Comparison of ENCODE assay signal across 9 cellular contexts in the genomic region with DNA sequence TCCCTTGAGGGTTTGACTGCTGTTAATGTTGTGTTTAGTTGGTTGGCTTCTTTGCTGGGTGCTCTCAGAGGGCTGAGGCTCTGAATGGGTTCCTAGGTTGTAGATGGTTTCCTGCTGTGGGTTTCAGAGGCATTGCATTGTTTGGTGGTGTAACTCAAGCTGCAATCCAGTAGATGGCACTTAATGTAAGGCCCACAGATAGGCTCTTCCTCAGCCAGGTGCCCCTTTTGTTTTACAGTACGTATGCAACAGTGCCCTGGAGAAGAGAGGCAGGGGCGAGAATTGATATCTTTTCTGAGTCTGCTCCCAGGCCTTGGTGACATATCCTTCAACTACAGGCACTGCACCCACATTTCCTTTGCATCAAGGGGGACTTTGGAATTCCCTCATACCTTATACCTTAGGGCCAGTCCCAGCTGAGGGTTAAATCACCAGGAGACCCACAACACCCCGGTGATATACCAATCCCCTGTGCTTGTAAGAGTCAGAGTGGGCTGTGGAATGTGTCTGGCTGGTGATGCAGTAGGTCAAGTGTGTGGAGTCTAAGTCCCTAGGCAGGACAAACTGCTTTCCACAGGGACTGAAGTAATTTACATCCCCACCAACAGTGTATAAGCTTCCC. TPM values are rescaled to one million over a fixed set of nuclear protein-coding genes. Genes with fewer than 3 reads are reported as not detected.
DNase-seq lines count a peak whose midpoint lies in the region; ATAC-seq and TF ChIP-seq lines count a peak whose summit lies in the region.
"Had no signal": no experiment of that assay in that cellular context is flagged by ENCODE, and none has a peak within 500 bp of the region (broad histone marks: within the 10 kb centered on the region; RNA-seq: fewer than 3 reads in every experiment).

No MANE protein-coding gene starts in this region.

- H3K79me2 ChIP-seq in OCI-LY7 (ENCODE audit: insufficient read depth, low read depth, low read length), result no peaks in the 10 kb centered on the region

- no peak overlapping the region for H3K4me2 ChIP-seq in OCI-LY7 (ENCODE audit: low read length)

- no peaks in the 10 kb centered on the region for H3K4me1 Mint-ChIP-seq in type B pancreatic cell (ENCODE audit: unreplicated experiment)

- H3K9me2 ChIP-seq in OCI-LY7 (ENCODE audit: insufficient read depth, low read length), result no peaks in the 10 kb centered on the region

- H3K36me3 ChIP-seq in OCI-LY7 (ENCODE audit: insufficient read depth, low read length), result no peaks in the 10 kb centered on the region
- H3K36me3 ChIP-seq in kidney epithelial cell (ENCODE audit: control insufficient read depth, insufficient read depth, low read length), result no peaks in the 10 kb centered on the region
- no peaks in the 10 kb centered on the region for H3K36me3 ChIP-seq in effector memory CD4-positive, alpha-beta T cell (ENCODE audit: control insufficient read depth, insufficient read depth, low read length)

- no peaks in the 10 kb centered on the region for H3K9me3 Mint-ChIP-seq in type B pancreatic cell

- H3K9me3 ChIP-seq in OCI-LY7 (ENCODE audit: low read length), result no peaks in the 10 kb centered on the region
- H3K9me3 ChIP-seq in effector memory CD4-positive, alpha-beta T cell (ENCODE audit: control insufficient read depth, low read length), result no peaks in the 10 kb centered on the region

- intact Hi-C loops in OCI-LY7 (cut with micrococcal nuclease; ENCODE audit: unreplicated experiment), result no loop called here

- DNase-seq in GM10266 (ENCODE audit: extremely low spot score), result peak; percentile 14
- DNase-seq in OCI-LY7 (ENCODE audit: low spot score), result peak; percentile 73
- DNase-seq in kidney epithelial cell (ENCODE audit: low read depth), result no peak
- no peak for DNase-seq in effector memory CD4-positive, alpha-beta T cell
- no peak for DNase-seq in type B pancreatic cell (ENCODE audit: extremely low spot score, unreplicated experiment)

- H3K27ac Mint-ChIP-seq in type B pancreatic cell, result no peak overlapping the region

- H3K4me1 ChIP-seq in OCI-LY7 (ENCODE audit: insufficient read depth, low read length, poor library complexity, severe bottlenecking), result peaks cover 9% of the 10 kb centered on the region
- no peaks in the 10 kb centered on the region for H3K4me1 ChIP-seq in effector memory CD4-positive, alpha-beta T cell (ENCODE audit: control insufficient read depth, insufficient read depth, low read length, poor library complexity, severe bottlenecking)

- no peaks in the 10 kb centered on the region for H3K36me3 Mint-ChIP-seq in type B pancreatic cell

- H3K27me3 ChIP-seq in kidney epithelial cell (ENCODE audit: control insufficient read depth, insufficient read depth, low read length), result no peaks in the 10 kb centered on the region
- no peaks in the 10 kb centered on the region for H3K27me3 ChIP-seq in effector memory CD4-positive, alpha-beta T cell (replicated peaks; ENCODE audit: control insufficient read depth, insufficient read depth, low read length, poor library complexity, severe bottlenecking)

- no peak overlapping the region for H3K27ac ChIP-seq in OCI-LY7 (ENCODE audit: low read depth, low read length, poor library complexity, severe bottlenecking)
- H3K27ac ChIP-seq in effector memory CD4-positive, alpha-beta T cell (ENCODE audit: insufficient read depth, low read length, poor library complexity, severe bottlenecking), result no peak overlapping the region

- POLR2A ChIA-PET in OCI-LY7 (lab: Charles Lee), result no interaction called here

- H3K4me3 ChIP-seq in OCI-LY7 (ENCODE audit: low read depth, low read length, poor library complexity, severe bottlenecking) (no peak overlapping the region), kidney epithelial cell (ENCODE audit: low read depth, low read length) (no peak overlapping the region)
- H3K4me3 ChIP-seq in effector memory CD4-positive, alpha-beta T cell (ENCODE audit: insufficient read depth, low read depth, low read length, poor library complexity, severe bottlenecking), result no peak overlapping the region

- H4K20me1 ChIP-seq in OCI-LY7 (ENCODE audit: insufficient read depth, low read length), result no peaks in the 10 kb centered on the region

- peak; percentile 84 for ATAC-seq in GM19467 (IDR thresholded peaks at IDR 0.05; ENCODE audit: unreplicated experiment)
- ATAC-seq in HG03439 (IDR thresholded peaks at IDR 0.05; ENCODE audit: unreplicated experiment), result peak; percentile 68
- no peak for ATAC-seq in HG03095 (IDR thresholded peaks at IDR 0.05; ENCODE audit: unreplicated experiment)

- no TSS peak for BruUV-seq in OCI-LY7 (replicated peaks; lab: Mats Ljungman, UMichigan)

- CTCF ChIA-PET in OCI-LY7 (lab: Charles Lee; ENCODE audit: unreplicated experiment), result no interaction called here

- H3K27me3 Mint-ChIP-seq in type B pancreatic cell, result peaks cover 30% of the 10 kb centered on the region

- TF ChIP-seq CTCF in GM10266 (IDR thresholded peaks at IDR 0.05; ENCODE audit: control insufficient read depth, insufficient read depth, low read depth, missing control alignments) (peak; percentile 51), OCI-LY7 (conservative IDR thresholded peaks at IDR 0.05; ENCODE audit: low read length) (peak; percentile 78), kidney epithelial cell (IDR thresholded peaks at IDR 0.05; ENCODE audit: insufficient read depth, low read length, poor library complexity, severe bottlenecking) (peak; percentile 8), type B pancreatic cell (conservative IDR thresholded peaks at IDR 0.05) (no peak)

- no peak overlapping the region for H3K4me3 Mint-ChIP-seq in type B pancreatic cell

- no peak overlapping the region for H2AFZ ChIP-seq in OCI-LY7 (ENCODE audit: low read length)

RNA-seq across cellular contexts. Expression of gene UGT3A2, which starts 7.0 kb away (rescaled TPM):
- total RNA-seq in OCI-LY7 (2014; rRNA removed; shearing (Covaris generic)), result 0.13 TPM in 1 of 2 replicates, not detected in the other
- total RNA-seq in OCI-LY7 (2022) (not detected in 2 replicates), kidney epithelial cell (0.21 and 0.88 TPM in 2 replicates), type B pancreatic cell (ENCODE audit: low replicate concordance) (0.86 and 2.3 TPM in 2 replicates)
- total RNA-seq: mononuclear cell had no signal

Comparison
In these comparisons a context has a peak if more than half of its experiments do, and no peak if none do; other contexts are left out.
1. DNase-seq: peak in GM10266 (single experiment) and OCI-LY7 (single experiment); none in kidney epithelial cell (single experiment), effector memory CD4-positive, alpha-beta T cell (0 of 3) and type B pancreatic cell (single experiment).